Comparison of ENCODE assay signal across 8 cellular contexts in genomic region chr10:43203491-43204393, GRCh38.
DNase-seq lines count a peak whose midpoint lies in the region; ATAC-seq, FAIRE-seq and TF ChIP-seq lines count a peak whose summit lies in the region.

No MANE protein-coding gene starts in this region.

- no peaks in the 10 kb centered on the region for H3K9me3 ChIP-seq in astrocyte (ENCODE audit: insufficient read depth, low read depth, low read length)

- DNase-seq in DMS53 (lab: John Stamatoyannopoulos, UW) (peak; percentile 94), astrocyte (ENCODE audit: low read depth) (no peak), left lobe of liver (ENCODE audit: low spot score) (peak; percentile 43), T-helper 9 cell (no peak), epidermal melanocyte (ENCODE audit: insufficient read length, low spot score) (no peak), SKM-1 treated with dmso at 0.1 percent for 144 hours (lab: John Stamatoyannopoulos, UW; ENCODE audit: unreplicated experiment) (no peak), LoVo (ENCODE audit: low spot score) (no peak)

- H3K4me3 ChIP-seq in astrocyte (ENCODE audit: insufficient read depth, low read depth, low read length) = no peak overlapping the region

- H2AFZ ChIP-seq in astrocyte (ENCODE audit: low read depth, low read length) = no peak overlapping the region

- H3K36me3 Mint-ChIP-seq in astrocyte (ENCODE audit: low read depth, unreplicated experiment) = peaks cover 5% of the 10 kb centered on the region

- peaks cover 3% of the 10 kb centered on the region for H3K27me3 Mint-ChIP-seq in astrocyte (ENCODE audit: low read depth, unreplicated experiment)

- no peaks in the 10 kb centered on the region for H3K79me2 ChIP-seq in astrocyte (ENCODE audit: insufficient read depth, low read length)

- no peak for TF ChIP-seq CTCF in astrocyte (IDR thresholded peaks at IDR 0.05; ENCODE audit: insufficient read depth, low read depth, low read length)

- no peaks in the 10 kb centered on the region for H3K36me3 ChIP-seq in astrocyte (ENCODE audit: insufficient read depth, low read length)

- no peak overlapping the region for H3K4me2 ChIP-seq in astrocyte (ENCODE audit: low read length)

- H3K4me3 Mint-ChIP-seq in astrocyte (ENCODE audit: unreplicated experiment) = peak overlapping the region; percentile 80

- H3K9ac ChIP-seq in astrocyte (ENCODE audit: low read length) = no peak overlapping the region

- peak; percentile 35 for ATAC-seq in HG03342 (IDR thresholded peaks at IDR 0.05; ENCODE audit: unreplicated experiment)
- ATAC-seq in left lobe of liver = no peak

- H3K9me3 Mint-ChIP-seq in astrocyte (ENCODE audit: unreplicated experiment) = no peaks in the 10 kb centered on the region

- no peaks in the 10 kb centered on the region for H3K27me3 ChIP-seq in astrocyte (ENCODE audit: insufficient read depth, low read length)

- H3K27ac ChIP-seq in astrocyte (ENCODE audit: low read depth, low read length) = no peak overlapping the region

- no peak for FAIRE-seq in astrocyte (lab: Jason Lieb, UNC)

- H4K20me1 ChIP-seq in astrocyte (ENCODE audit: insufficient read depth, low read length) = no peaks in the 10 kb centered on the region

- H3K4me1 ChIP-seq in astrocyte (ENCODE audit: insufficient read depth, low read length) = peaks cover 4% of the 10 kb centered on the region

- no peak overlapping the region for H3K27ac Mint-ChIP-seq in astrocyte (ENCODE audit: unreplicated experiment)

- no peaks in the 10 kb centered on the region for H3K4me1 Mint-ChIP-seq in astrocyte (ENCODE audit: low read depth, unreplicated experiment)

Comparison
In these comparisons a context has a peak if more than half of its experiments do, and no peak if none do; other contexts are left out.
1. DNase-seq: peak in DMS53 (single experiment) and left lobe of liver (single experiment); none in astrocyte (single experiment), T-helper 9 cell (single experiment), epidermal melanocyte (single experiment), SKM-1 treated with dmso at 0.1 percent for 144 hours (single experiment) and LoVo (single experiment).